8 cellular contexts compared by ENCODE assay signal in genomic region chr10:110567201-110568054, GRCh38. TPM values are rescaled to one million over a fixed set of nuclear protein-coding genes. Genes with fewer than 3 reads are reported as not detected.
DNase-seq lines count a peak whose midpoint lies in the region; ATAC-seq, FAIRE-seq and TF ChIP-seq lines count a peak whose summit lies in the region.

Gene SMC3 (plus strand): TSS chr10:110567695. CDS start chr10:110567817, 122 bp downstream.

- H2AK5ac ChIP-seq in mesendoderm (ENCODE audit: low read length): no peak within 1 kb of the TSS

- H3K23ac ChIP-seq in mesendoderm (ENCODE audit: low read length): no peak within 1 kb of the TSS

- H3K9me3 Mint-ChIP-seq in endodermal cell: no peaks in the 10 kb centered on the region

- no peak for TF ChIP-seq CTCF in endodermal cell (conservative IDR thresholded peaks at IDR 0.05)

- H3K18ac ChIP-seq in mesendoderm (ENCODE audit: low read length): peak within 1 kb of the TSS; percentile 97

- H3K27ac ChIP-seq in endodermal cell (ENCODE audit: low read depth, low read length) (peak within 1 kb of the TSS; percentile 99), mesendoderm (ENCODE audit: low read depth, low read length) (peak within 1 kb of the TSS; percentile 89)

- H3K4me3 Mint-ChIP-seq in endodermal cell: peak within 1 kb of the TSS; percentile 94

- peak within 1 kb of the TSS; percentile 95 for H3K4ac ChIP-seq in mesendoderm (ENCODE audit: low read depth, low read length)

- H3K4me3 ChIP-seq in endodermal cell (ENCODE audit: low read length): peak within 1 kb of the TSS; percentile 97
- peak within 1 kb of the TSS; percentile 83 for H3K4me3 ChIP-seq in mesendoderm (ENCODE audit: low read length)

- H3K56ac ChIP-seq in mesendoderm (ENCODE audit: low read length): peak within 1 kb of the TSS; percentile 94

- peak within 1 kb of the TSS; percentile 100 for H3K27ac Mint-ChIP-seq in endodermal cell

- peak within 1 kb of the TSS; percentile 89 for H2BK15ac ChIP-seq in mesendoderm (replicated peaks; ENCODE audit: low read depth)

- no peaks in the 10 kb centered on the region for H3K27me3 Mint-ChIP-seq in endodermal cell (ENCODE audit: insufficient read depth)

- H3K4me1 Mint-ChIP-seq in endodermal cell: peaks cover 29% of the 10 kb centered on the region

- no peak within 1 kb of the TSS for H4K5ac ChIP-seq in mesendoderm (ENCODE audit: low read length)

- no peak for FAIRE-seq in HTR-8/SVneo (lab: Jason Lieb, UNC)

- H2BK5ac ChIP-seq in mesendoderm (ENCODE audit: low read length): peak within 1 kb of the TSS; percentile 96

- H3K9me3 ChIP-seq in endodermal cell (ENCODE audit: control insufficient read depth, low read length): no peaks in the 10 kb centered on the region

- peak; percentile 51 for DNase-seq in COLO829 (ENCODE audit: low spot score)
- DNase-seq in HTR-8/SVneo (ENCODE audit: insufficient read length, low spot score): peak; percentile 80
- DNase-seq in NOMO-1 treated with dmso at 0.1 percent for 144 hours (lab: John Stamatoyannopoulos, UW; ENCODE audit: unreplicated experiment): peak; percentile 82
- DNase-seq in activated CD8-positive, alpha-beta memory T cell treated with anti-CD3 and anti-CD28 coated beads, Interleukin-2, amount 50 U/mL, for 1 hour (ENCODE audit: extremely low read depth): peak; percentile 72
- DNase-seq in endodermal cell: peak; percentile 98
- DNase-seq in mesendoderm: peak; percentile 99
- peak; percentile 82 for DNase-seq in stimulated activated CD8-positive, alpha-beta memory T cell treated with anti-CD3 and anti-CD28 coated beads, Interleukin-15, amount 100 ng/mL, for 1 hour (ENCODE audit: low read depth)

- H3K79me2 ChIP-seq in mesendoderm (ENCODE audit: control insufficient read depth, insufficient read depth, low read length): peaks cover 32% of the 10 kb centered on the region

- peak; percentile 85 for ATAC-seq in GM21367 (IDR thresholded peaks at IDR 0.05; ENCODE audit: unreplicated experiment)

- H3K79me1 ChIP-seq in mesendoderm (ENCODE audit: low read length): peaks cover 3% of the 10 kb centered on the region

- H3K4me1 ChIP-seq in endodermal cell (ENCODE audit: control insufficient read depth, insufficient read depth, low read length): no peaks in the 10 kb centered on the region
- peaks cover 3% of the 10 kb centered on the region for H3K4me1 ChIP-seq in mesendoderm (ENCODE audit: control insufficient read depth, low read depth, low read length)

- peaks cover 7% of the 10 kb centered on the region for H3K36me3 Mint-ChIP-seq in endodermal cell (ENCODE audit: low read depth)

- H2BK120ac ChIP-seq in mesendoderm (ENCODE audit: low read depth, low read length): peak within 1 kb of the TSS; percentile 51

- peak within 1 kb of the TSS; percentile 59 for H3K4me2 ChIP-seq in mesendoderm (ENCODE audit: low read length)

- WGBS in endodermal cell (ENCODE audit: insufficient coverage in 1 of 2, insufficient read length in 1 of 2), 2 experiments: 0% methylated on average over 19 to 64 of the region's 64 CpGs
- WGBS in mesendoderm (ENCODE audit: extremely low coverage, insufficient coverage, low lambda C conversion rate): no CpG with 5 or more reads among the region's 64 CpGs

- peak within 1 kb of the TSS; percentile 5 for H4K8ac ChIP-seq in mesendoderm (ENCODE audit: low read depth, low read length)

- H3K36me3 ChIP-seq in endodermal cell (ENCODE audit: control insufficient read depth, insufficient read depth, low read length) (peaks cover 23% of the 10 kb centered on the region), mesendoderm (ENCODE audit: control insufficient read depth, insufficient read depth, low read length) (no peaks in the 10 kb centered on the region)

- H3K9ac ChIP-seq in endodermal cell (ENCODE audit: extremely low read depth, low read length, poor library complexity, severe bottlenecking) (peak within 1 kb of the TSS; percentile 99), mesendoderm (ENCODE audit: low read length) (peak within 1 kb of the TSS; percentile 91)

- no peaks in the 10 kb centered on the region for H3K27me3 ChIP-seq in endodermal cell (ENCODE audit: control insufficient read depth, insufficient read depth, low read length, poor library complexity, severe bottlenecking)
- H3K27me3 ChIP-seq in mesendoderm (ENCODE audit: insufficient read depth, low read length, poor library complexity): no peaks in the 10 kb centered on the region

RNA-seq across cellular contexts. Expression of gene SMC3, which starts in this region (rescaled TPM):
- 10 to 100 TPM; 66.0 to 75.9 TPM for total RNA-seq in endodermal cell
- 82.0 TPM for polyA plus RNA-seq in endodermal cell (2013, experiment 1 of 2)
- 83.0 TPM for polyA plus RNA-seq in endodermal cell (2013, experiment 2 of 2)
- polyA plus RNA-seq in mesendoderm (2013, experiment 1 of 2): 103 TPM
- polyA plus RNA-seq in mesendoderm (2013, experiment 2 of 2): 102 TPM

Comparison
In these comparisons a context has a peak if more than half of its experiments do, and no peak if none do; other contexts are left out.
1. Peak in every context shown above with its lines: DNase-seq, ATAC-seq, H3K4me3 ChIP-seq and H3K27ac ChIP-seq.